Comparison of ENCODE assay signal across 3 cellular contexts in the genomic region with DNA sequence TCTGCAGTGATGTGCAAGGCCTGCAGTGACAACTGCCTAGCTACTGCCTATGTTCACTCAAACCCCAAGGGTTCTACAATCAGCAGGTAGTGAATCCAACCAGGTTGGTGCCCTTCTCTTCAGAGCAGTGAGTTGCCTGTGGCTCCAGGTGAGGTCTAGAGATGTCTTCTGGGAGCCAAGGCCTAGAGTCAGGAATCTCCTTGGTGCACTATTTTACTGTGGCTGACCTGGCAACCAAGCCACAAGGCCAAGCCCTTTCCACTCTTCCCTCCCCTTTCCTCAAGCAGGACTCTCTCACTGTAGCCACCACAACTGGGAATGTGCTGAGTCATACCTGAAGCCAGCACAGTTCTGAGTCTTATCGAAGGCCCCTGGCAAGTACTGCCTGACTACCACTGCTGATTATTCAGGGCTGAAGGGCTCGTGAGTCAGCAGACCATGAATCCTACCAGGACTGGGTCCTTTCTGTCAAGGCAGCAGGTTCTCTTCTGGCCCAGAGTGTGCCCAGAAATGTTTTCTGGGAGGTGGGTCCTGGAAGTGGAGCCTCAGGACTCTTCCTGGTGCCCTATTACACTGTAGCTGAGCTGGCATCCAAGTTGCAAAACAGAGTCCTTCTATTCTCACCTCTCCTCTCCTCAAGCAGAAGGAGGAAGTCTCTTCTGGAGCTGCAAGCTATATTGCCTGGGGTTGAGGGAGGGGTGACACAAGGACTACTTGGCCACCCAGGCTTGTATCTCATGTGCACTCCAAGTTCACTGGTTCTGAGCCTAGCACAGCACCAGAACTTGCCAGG.
TF ChIP-seq lines count a peak whose summit lies in the region.

No MANE protein-coding gene starts in this region.

TF ChIP-seq in Ishikawa, 13 proteins besides CTCF, POLR2A, EP300 and RAD21 (continued from another document):
- TF ChIP-seq TCF12 (IDR thresholded peaks at IDR 0.05; ENCODE audit: low read depth) (no peak), FOXM1 (IDR thresholded peaks at IDR 0.05; ENCODE audit: borderline replicate concordance, low read depth) (no peak), TAF1 (IDR thresholded peaks at IDR 0.05; ENCODE audit: low read depth) (no peak), TEAD4 (IDR thresholded peaks at IDR 0.05) (peak; percentile 75), CREB1 (IDR thresholded peaks at IDR 0.05; ENCODE audit: low read depth) (no peak), CEBPB (IDR thresholded peaks at IDR 0.05) (no peak)
- TF ChIP-seq, protein P1, sequence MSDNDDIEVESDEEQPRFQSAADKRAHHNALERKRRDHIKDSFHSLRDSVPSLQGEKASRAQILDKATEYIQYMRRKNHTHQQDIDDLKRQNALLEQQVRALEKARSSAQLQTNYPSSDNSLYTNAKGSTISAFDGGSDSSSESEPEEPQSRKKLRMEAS (IDR thresholded peaks at IDR 0.05) = peak; percentile 55; the same call in 1 of the 2 replicates
TF ChIP-seq in Ishikawa: peak in this region for 3.

TF ChIP-seq in K562, 482 proteins besides CTCF, POLR2A, EP300 and RAD21 (continued from another document and continues in another):
- TF ChIP-seq GATAD2A (IDR thresholded peaks at IDR 0.05) (peak; percentile 87; the same call in 1 of the 2 replicates), ZNF57 (CRISPR knock-in tag; IDR thresholded peaks at IDR 0.05) (no peak), BHLHE40 (IDR thresholded peaks at IDR 0.05; ENCODE audit: low read length) (peak; percentile 84), SMARCB1 (IDR thresholded peaks at IDR 0.05; ENCODE audit: insufficient read length, low read depth) (no peak), FIP1L1 (IDR thresholded peaks at IDR 0.05; ENCODE audit: low read depth, low read length, poor library complexity, severe bottlenecking) (no peak), GABPB2 (CRISPR knock-in tag; conservative IDR thresholded peaks at IDR 0.05) (no peak), CBX3 (IDR thresholded peaks at IDR 0.05; ENCODE audit: borderline replicate concordance in 1 of 2, low read length in 2 of 2) (peak in 1 of 2 experiments; percentile 75; a peak in 1 of 3 replicates), JUN (IDR thresholded peaks at IDR 0.05; ENCODE audit: borderline replicate concordance, low read depth, low read length) (peak; percentile 85), JUN (CRISPR knock-in tag; IDR thresholded peaks at IDR 0.05; ENCODE audit: borderline replicate concordance) (no peak), SMAD1 (IDR thresholded peaks at IDR 0.05; ENCODE audit: low read depth, low read length, partially characterized antibody) (no peak), ARHGAP35 (IDR thresholded peaks at IDR 0.05; ENCODE audit: partially characterized antibody) (no peak), FUS (optimal IDR thresholded peaks at IDR 0.05; ENCODE audit: low read depth, low read length) (no peak), ATF1 (CRISPR knock-in tag; IDR thresholded peaks at IDR 0.05) (no peak), ATF1 (tag; IDR thresholded peaks at IDR 0.05) (peak; percentile 38; the same call in 1 of the 2 replicates), ZZZ3 (IDR thresholded peaks at IDR 0.05) (no peak), ZSCAN29 (IDR thresholded peaks at IDR 0.05) (no peak), SP1 (CRISPR knock-in tag; IDR thresholded peaks at IDR 0.05) (no peak; the same call in 1 of the 2 replicates)
- TF ChIP-seq, protein P2, sequence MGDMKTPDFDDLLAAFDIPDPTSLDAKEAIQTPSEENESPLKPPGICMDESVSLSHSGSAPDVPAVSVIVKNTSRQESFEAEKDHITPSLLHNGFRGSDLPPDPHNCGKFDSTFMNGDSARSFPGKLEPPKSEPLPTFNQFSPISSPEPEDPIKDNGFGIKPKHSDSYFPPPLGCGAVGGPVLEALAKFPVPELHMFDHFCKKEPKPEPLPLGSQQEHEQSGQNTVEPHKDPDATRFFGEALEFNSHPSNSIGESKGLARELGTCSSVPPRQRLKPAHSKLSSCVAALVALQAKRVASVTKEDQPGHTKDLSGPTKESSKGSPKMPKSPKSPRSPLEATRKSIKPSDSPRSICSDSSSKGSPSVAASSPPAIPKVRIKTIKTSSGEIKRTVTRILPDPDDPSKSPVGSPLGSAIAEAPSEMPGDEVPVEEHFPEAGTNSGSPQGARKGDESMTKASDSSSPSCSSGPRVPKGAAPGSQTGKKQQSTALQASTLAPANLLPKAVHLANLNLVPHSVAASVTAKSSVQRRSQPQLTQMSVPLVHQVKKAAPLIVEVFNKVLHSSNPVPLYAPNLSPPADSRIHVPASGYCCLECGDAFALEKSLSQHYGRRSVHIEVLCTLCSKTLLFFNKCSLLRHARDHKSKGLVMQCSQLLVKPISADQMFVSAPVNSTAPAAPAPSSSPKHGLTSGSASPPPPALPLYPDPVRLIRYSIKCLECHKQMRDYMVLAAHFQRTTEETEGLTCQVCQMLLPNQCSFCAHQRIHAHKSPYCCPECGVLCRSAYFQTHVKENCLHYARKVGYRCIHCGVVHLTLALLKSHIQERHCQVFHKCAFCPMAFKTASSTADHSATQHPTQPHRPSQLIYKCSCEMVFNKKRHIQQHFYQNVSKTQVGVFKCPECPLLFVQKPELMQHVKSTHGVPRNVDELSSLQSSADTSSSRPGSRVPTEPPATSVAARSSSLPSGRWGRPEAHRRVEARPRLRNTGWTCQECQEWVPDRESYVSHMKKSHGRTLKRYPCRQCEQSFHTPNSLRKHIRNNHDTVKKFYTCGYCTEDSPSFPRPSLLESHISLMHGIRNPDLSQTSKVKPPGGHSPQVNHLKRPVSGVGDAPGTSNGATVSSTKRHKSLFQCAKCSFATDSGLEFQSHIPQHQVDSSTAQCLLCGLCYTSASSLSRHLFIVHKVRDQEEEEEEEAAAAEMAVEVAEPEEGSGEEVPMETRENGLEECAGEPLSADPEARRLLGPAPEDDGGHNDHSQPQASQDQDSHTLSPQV (IDR thresholded peaks at IDR 0.05) = peak; percentile 75; the same call in 1 of the 2 replicates
- TF ChIP-seq, protein P3, sequence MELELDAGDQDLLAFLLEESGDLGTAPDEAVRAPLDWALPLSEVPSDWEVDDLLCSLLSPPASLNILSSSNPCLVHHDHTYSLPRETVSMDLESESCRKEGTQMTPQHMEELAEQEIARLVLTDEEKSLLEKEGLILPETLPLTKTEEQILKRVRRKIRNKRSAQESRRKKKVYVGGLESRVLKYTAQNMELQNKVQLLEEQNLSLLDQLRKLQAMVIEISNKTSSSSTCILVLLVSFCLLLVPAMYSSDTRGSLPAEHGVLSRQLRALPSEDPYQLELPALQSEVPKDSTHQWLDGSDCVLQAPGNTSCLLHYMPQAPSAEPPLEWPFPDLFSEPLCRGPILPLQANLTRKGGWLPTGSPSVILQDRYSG (tag; conservative IDR thresholded peaks at IDR 0.05; ENCODE audit: low read depth) = no peak
- TF ChIP-seq, protein P4, sequence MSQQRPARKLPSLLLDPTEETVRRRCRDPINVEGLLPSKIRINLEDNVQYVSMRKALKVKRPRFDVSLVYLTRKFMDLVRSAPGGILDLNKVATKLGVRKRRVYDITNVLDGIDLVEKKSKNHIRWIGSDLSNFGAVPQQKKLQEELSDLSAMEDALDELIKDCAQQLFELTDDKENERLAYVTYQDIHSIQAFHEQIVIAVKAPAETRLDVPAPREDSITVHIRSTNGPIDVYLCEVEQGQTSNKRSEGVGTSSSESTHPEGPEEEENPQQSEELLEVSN (IDR thresholded peaks at IDR 0.05; ENCODE audit: borderline replicate concordance in 1 of 2, extremely low read depth in 1 of 2, insufficient read depth in 1 of 2, insufficient read length in 1 of 2, low read depth in 1 of 2, low read length in 1 of 2, poor library complexity in 1 of 2, severe bottlenecking in 1 of 2) = no peak
- TF ChIP-seq, protein P5, sequence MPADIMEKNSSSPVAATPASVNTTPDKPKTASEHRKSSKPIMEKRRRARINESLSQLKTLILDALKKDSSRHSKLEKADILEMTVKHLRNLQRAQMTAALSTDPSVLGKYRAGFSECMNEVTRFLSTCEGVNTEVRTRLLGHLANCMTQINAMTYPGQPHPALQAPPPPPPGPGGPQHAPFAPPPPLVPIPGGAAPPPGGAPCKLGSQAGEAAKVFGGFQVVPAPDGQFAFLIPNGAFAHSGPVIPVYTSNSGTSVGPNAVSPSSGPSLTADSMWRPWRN (IDR thresholded peaks at IDR 0.05; ENCODE audit: low read depth) = no peak

TF ChIP-seq in HepG2, 621 proteins besides CTCF, POLR2A, EP300 and RAD21 (continued from another document):
- peak; percentile 31 for TF ChIP-seq TEAD3 (CRISPR knock-in tag; optimal IDR thresholded peaks at IDR 0.05; ENCODE audit: borderline replicate concordance)
- TF ChIP-seq MAFK (conservative IDR thresholded peaks at IDR 0.05 in 1 of 2, IDR thresholded peaks at IDR 0.05 in 1 of 2; ENCODE audit: low read length in 2 of 2) = peak; percentile 91 to 97
- peak; percentile 26; the same call in 1 of the 2 replicates for TF ChIP-seq SAP130 (CRISPR knock-in tag; IDR thresholded peaks at IDR 0.05; ENCODE audit: low read depth)
- TF ChIP-seq ZNF724P (CRISPR knock-in tag; IDR thresholded peaks at IDR 0.05; ENCODE audit: borderline replicate concordance) = no peak
- no peak for TF ChIP-seq ZNF713 (CRISPR knock-in tag; IDR thresholded peaks at IDR 0.05)
- TF ChIP-seq ZFYVE20 (CRISPR knock-in tag; IDR thresholded peaks at IDR 0.05; ENCODE audit: borderline replicate concordance, low read depth) = no peak
- no peak for TF ChIP-seq ZNF253 (CRISPR knock-in tag; IDR thresholded peaks at IDR 0.05; ENCODE audit: borderline replicate concordance)
- TF ChIP-seq CAMTA2 (CRISPR knock-in tag; IDR thresholded peaks at IDR 0.05; ENCODE audit: borderline replicate concordance) = no peak
- peak; percentile 98 for TF ChIP-seq NFE2L2 (IDR thresholded peaks at IDR 0.05; ENCODE audit: low read length)
- peak; percentile 89 for TF ChIP-seq MAFG (CRISPR knock-in tag; IDR thresholded peaks at IDR 0.05)
- TF ChIP-seq ZNF747 (CRISPR knock-in tag; IDR thresholded peaks at IDR 0.05; ENCODE audit: borderline replicate concordance) = no peak
- TF ChIP-seq GATAD2A (CRISPR knock-in tag; IDR thresholded peaks at IDR 0.05) = 0 out of 2 replicates have a peak, but pooled peaks have one; percentile 10
- no peak for TF ChIP-seq NPAS2 (CRISPR knock-in tag; IDR thresholded peaks at IDR 0.05; ENCODE audit: borderline replicate concordance)
- TF ChIP-seq NFE2L1 (CRISPR knock-in tag; IDR thresholded peaks at IDR 0.05; ENCODE audit: borderline replicate concordance) = peak; percentile 59; the same call in 1 of the 2 replicates
- 0 out of 2 replicates have a peak, but pooled peaks have one; percentile 15 for TF ChIP-seq ZFX (CRISPR knock-in tag; IDR thresholded peaks at IDR 0.05; ENCODE audit: low read depth)
- TF ChIP-seq GATAD1 (CRISPR knock-in tag; IDR thresholded peaks at IDR 0.05) = no peak
- TF ChIP-seq NFE2 (CRISPR knock-in tag; IDR thresholded peaks at IDR 0.05) = peak; percentile 95
- peak; percentile 66 for TF ChIP-seq FOSL2 (CRISPR knock-in tag; IDR thresholded peaks at IDR 0.05)
- TF ChIP-seq EZH2 (conservative IDR thresholded peaks at IDR 0.05; ENCODE audit: low read depth, low read length) = no peak
- 0 out of 2 replicates have a peak, but pooled peaks have one; percentile 42 for TF ChIP-seq ZNF12 (CRISPR knock-in tag; IDR thresholded peaks at IDR 0.05)
